In the genomic region with DNA sequence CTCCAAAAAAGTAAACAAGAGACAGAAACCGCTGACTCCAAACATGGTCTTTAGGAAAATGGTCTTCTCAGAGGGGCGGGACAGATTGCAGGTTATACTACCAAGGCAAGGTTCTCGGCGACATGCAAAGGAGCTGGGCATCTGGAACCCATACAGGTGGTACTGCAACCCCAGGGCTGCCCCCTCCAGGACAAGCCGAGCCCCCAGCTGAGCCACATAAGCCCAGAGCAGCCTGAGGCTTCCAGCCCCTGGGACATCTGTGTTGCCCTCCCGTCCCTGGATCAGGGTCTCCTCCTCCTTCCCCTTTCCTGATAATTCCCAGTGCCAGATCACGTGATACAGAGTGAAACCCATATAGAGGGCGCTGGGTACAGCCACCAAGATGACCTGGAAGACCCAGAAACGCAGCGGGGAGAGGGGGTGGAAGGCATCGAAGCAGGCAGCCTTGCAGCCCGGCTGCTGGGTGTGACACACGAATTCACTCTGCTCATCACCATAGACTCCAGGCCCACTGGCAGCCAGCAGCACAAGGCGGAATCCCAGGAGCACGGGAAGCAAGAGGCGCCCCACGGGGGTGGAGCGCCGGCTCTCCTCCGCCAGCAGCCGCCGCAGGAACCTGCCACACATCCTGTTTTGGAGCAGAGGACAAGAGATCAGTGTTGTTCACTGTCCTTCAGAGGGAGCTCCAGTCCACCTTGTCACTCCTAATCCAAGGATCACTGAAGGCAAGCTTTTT, we compare ENCODE assay signal across 1 cellular context.
A peak's percentile ranks its signal among the peaks of the same experiment; 100 is the strongest.
TF ChIP-seq lines count a peak whose summit lies in the region.

A gene with protein sequence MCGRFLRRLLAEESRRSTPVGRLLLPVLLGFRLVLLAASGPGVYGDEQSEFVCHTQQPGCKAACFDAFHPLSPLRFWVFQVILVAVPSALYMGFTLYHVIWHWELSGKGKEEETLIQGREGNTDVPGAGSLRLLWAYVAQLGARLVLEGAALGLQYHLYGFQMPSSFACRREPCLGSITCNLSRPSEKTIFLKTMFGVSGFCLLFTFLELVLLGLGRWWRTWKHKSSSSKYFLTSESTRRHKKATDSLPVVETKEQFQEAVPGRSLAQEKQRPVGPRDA (minus strand): TSS at position 627 of the 736 bp plus-strand sequence. CDS start 0 bp downstream, at position 627.

TF ChIP-seq in HepG2, 621 proteins besides CTCF, POLR2A, EP300 and RAD21 (continued from another document and continues in another):
- TF ChIP-seq, protein P1, sequence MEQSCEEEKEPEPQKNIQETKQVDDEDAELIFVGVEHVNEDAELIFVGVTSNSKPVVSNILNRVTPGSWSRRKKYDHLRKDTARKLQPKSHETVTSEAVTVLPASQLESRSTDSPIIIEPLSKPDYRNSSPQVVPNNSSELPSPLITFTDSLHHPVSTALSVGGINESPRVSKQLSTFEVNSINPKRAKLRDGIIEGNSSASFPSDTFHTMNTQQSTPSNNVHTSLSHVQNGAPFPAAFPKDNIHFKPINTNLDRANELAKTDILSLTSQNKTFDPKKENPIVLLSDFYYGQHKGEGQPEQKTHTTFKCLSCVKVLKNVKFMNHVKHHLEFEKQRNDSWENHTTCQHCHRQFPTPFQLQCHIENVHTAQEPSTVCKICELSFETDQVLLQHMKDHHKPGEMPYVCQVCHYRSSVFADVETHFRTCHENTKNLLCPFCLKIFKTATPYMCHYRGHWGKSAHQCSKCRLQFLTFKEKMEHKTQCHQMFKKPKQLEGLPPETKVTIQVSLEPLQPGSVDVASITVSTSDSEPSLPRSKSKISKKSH (CRISPR knock-in tag; IDR thresholded peaks at IDR 0.05; ENCODE audit: borderline replicate concordance) = no peak
- TF ChIP-seq SPEN (CRISPR knock-in tag; IDR thresholded peaks at IDR 0.05; ENCODE audit: low read depth) (no peak), ZNF780A (CRISPR knock-in tag; IDR thresholded peaks at IDR 0.05) (no peak), KDM2A (CRISPR knock-in tag; IDR thresholded peaks at IDR 0.05; ENCODE audit: borderline replicate concordance, low read depth) (peak; percentile 46), IRF2 (CRISPR knock-in tag; IDR thresholded peaks at IDR 0.05) (0 out of 2 replicates have a peak, but pooled peaks have one; percentile 18), ZNF143 (CRISPR knock-in tag; IDR thresholded peaks at IDR 0.05) (no peak), RELA (CRISPR knock-in tag; IDR thresholded peaks at IDR 0.05) (no peak), MBD4 (IDR thresholded peaks at IDR 0.05; ENCODE audit: borderline replicate concordance, low read length) (no peak), ZNF431 (CRISPR knock-in tag; IDR thresholded peaks at IDR 0.05; ENCODE audit: borderline replicate concordance, low read depth) (no peak), ZNF615 (CRISPR knock-in tag; IDR thresholded peaks at IDR 0.05; ENCODE audit: borderline replicate concordance) (no peak), ZNF556 (CRISPR knock-in tag; IDR thresholded peaks at IDR 0.05; ENCODE audit: borderline replicate concordance) (no peak), ZSCAN29 (CRISPR knock-in tag; conservative IDR thresholded peaks at IDR 0.05) (no peak), PPARG (CRISPR knock-in tag; conservative IDR thresholded peaks at IDR 0.05) (no peak), PITX1 (CRISPR knock-in tag; IDR thresholded peaks at IDR 0.05) (no peak; the same call in 1 of the 2 replicates), TAF1 (CRISPR knock-in tag; IDR thresholded peaks at IDR 0.05) (no peak), FLYWCH1 (CRISPR knock-in tag; IDR thresholded peaks at IDR 0.05) (no peak), ZBTB7B (CRISPR knock-in tag; IDR thresholded peaks at IDR 0.05) (no peak), ZNF768 (CRISPR knock-in tag; IDR thresholded peaks at IDR 0.05) (no peak), ZNF841 (CRISPR knock-in tag; IDR thresholded peaks at IDR 0.05; ENCODE audit: borderline replicate concordance) (no peak), NKX3-1 (CRISPR knock-in tag; IDR thresholded peaks at IDR 0.05) (no peak), RARA (CRISPR knock-in tag; IDR thresholded peaks at IDR 0.05) (no peak), SAP130 (CRISPR knock-in tag; IDR thresholded peaks at IDR 0.05; ENCODE audit: low read depth) (peak; percentile 79), ETV6 (CRISPR knock-in tag; conservative IDR thresholded peaks at IDR 0.05) (no peak), GATA4 (IDR thresholded peaks at IDR 0.05; ENCODE audit: borderline replicate concordance, low read depth) (no peak), SYNCRIP (IDR thresholded peaks at IDR 0.05; ENCODE audit: insufficient read depth, low read depth, low read length) (no peak), DNMT1 (CRISPR knock-in tag; IDR thresholded peaks at IDR 0.05) (no peak)
- TF ChIP-seq, protein P2, sequence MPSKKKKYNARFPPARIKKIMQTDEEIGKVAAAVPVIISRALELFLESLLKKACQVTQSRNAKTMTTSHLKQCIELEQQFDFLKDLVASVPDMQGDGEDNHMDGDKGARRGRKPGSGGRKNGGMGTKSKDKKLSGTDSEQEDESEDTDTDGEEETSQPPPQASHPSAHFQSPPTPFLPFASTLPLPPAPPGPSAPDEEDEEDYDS (CRISPR knock-in tag; IDR thresholded peaks at IDR 0.05) = no peak
- TF ChIP-seq, protein P3, sequence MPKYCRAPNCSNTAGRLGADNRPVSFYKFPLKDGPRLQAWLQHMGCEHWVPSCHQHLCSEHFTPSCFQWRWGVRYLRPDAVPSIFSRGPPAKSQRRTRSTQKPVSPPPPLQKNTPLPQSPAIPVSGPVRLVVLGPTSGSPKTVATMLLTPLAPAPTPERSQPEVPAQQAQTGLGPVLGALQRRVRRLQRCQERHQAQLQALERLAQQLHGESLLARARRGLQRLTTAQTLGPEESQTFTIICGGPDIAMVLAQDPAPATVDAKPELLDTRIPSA (CRISPR knock-in tag; IDR thresholded peaks at IDR 0.05; ENCODE audit: borderline replicate concordance) = no peak
- TF ChIP-seq, protein P4, sequence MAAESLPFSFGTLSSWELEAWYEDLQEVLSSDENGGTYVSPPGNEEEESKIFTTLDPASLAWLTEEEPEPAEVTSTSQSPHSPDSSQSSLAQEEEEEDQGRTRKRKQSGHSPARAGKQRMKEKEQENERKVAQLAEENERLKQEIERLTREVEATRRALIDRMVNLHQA (CRISPR knock-in tag; IDR thresholded peaks at IDR 0.05) = no peak
- TF ChIP-seq, protein P5, sequence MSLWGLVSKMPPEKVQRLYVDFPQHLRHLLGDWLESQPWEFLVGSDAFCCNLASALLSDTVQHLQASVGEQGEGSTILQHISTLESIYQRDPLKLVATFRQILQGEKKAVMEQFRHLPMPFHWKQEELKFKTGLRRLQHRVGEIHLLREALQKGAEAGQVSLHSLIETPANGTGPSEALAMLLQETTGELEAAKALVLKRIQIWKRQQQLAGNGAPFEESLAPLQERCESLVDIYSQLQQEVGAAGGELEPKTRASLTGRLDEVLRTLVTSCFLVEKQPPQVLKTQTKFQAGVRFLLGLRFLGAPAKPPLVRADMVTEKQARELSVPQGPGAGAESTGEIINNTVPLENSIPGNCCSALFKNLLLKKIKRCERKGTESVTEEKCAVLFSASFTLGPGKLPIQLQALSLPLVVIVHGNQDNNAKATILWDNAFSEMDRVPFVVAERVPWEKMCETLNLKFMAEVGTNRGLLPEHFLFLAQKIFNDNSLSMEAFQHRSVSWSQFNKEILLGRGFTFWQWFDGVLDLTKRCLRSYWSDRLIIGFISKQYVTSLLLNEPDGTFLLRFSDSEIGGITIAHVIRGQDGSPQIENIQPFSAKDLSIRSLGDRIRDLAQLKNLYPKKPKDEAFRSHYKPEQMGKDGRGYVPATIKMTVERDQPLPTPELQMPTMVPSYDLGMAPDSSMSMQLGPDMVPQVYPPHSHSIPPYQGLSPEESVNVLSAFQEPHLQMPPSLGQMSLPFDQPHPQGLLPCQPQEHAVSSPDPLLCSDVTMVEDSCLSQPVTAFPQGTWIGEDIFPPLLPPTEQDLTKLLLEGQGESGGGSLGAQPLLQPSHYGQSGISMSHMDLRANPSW (CRISPR knock-in tag; IDR thresholded peaks at IDR 0.05; ENCODE audit: borderline replicate concordance) = no peak
- TF ChIP-seq, protein P6, sequence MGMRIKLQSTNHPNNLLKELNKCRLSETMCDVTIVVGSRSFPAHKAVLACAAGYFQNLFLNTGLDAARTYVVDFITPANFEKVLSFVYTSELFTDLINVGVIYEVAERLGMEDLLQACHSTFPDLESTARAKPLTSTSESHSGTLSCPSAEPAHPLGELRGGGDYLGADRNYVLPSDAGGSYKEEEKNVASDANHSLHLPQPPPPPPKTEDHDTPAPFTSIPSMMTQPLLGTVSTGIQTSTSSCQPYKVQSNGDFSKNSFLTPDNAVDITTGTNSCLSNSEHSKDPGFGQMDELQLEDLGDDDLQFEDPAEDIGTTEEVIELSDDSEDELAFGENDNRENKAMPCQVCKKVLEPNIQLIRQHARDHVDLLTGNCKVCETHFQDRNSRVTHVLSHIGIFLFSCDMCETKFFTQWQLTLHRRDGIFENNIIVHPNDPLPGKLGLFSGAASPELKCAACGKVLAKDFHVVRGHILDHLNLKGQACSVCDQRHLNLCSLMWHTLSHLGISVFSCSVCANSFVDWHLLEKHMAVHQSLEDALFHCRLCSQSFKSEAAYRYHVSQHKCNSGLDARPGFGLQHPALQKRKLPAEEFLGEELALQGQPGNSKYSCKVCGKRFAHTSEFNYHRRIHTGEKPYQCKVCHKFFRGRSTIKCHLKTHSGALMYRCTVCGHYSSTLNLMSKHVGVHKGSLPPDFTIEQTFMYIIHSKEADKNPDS (CRISPR knock-in tag; IDR thresholded peaks at IDR 0.05) = no peak
- TF ChIP-seq, protein P7, sequence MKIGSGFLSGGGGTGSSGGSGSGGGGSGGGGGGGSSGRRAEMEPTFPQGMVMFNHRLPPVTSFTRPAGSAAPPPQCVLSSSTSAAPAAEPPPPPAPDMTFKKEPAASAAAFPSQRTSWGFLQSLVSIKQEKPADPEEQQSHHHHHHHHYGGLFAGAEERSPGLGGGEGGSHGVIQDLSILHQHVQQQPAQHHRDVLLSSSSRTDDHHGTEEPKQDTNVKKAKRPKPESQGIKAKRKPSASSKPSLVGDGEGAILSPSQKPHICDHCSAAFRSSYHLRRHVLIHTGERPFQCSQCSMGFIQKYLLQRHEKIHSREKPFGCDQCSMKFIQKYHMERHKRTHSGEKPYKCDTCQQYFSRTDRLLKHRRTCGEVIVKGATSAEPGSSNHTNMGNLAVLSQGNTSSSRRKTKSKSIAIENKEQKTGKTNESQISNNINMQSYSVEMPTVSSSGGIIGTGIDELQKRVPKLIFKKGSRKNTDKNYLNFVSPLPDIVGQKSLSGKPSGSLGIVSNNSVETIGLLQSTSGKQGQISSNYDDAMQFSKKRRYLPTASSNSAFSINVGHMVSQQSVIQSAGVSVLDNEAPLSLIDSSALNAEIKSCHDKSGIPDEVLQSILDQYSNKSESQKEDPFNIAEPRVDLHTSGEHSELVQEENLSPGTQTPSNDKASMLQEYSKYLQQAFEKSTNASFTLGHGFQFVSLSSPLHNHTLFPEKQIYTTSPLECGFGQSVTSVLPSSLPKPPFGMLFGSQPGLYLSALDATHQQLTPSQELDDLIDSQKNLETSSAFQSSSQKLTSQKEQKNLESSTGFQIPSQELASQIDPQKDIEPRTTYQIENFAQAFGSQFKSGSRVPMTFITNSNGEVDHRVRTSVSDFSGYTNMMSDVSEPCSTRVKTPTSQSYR (CRISPR knock-in tag; IDR thresholded peaks at IDR 0.05; ENCODE audit: borderline replicate concordance) = no peak
- TF ChIP-seq, protein P8, sequence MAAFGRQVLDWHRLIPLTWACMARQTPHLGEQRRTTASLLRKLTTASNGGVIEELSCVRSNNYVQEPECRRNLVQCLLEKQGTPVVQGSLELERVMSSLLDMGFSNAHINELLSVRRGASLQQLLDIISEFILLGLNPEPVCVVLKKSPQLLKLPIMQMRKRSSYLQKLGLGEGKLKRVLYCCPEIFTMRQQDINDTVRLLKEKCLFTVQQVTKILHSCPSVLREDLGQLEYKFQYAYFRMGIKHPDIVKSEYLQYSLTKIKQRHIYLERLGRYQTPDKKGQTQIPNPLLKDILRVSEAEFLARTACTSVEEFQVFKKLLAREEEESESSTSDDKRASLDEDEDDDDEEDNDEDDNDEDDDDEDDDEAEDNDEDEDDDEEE (CRISPR knock-in tag; IDR thresholded peaks at IDR 0.05) = no peak
- TF ChIP-seq, protein P9, sequence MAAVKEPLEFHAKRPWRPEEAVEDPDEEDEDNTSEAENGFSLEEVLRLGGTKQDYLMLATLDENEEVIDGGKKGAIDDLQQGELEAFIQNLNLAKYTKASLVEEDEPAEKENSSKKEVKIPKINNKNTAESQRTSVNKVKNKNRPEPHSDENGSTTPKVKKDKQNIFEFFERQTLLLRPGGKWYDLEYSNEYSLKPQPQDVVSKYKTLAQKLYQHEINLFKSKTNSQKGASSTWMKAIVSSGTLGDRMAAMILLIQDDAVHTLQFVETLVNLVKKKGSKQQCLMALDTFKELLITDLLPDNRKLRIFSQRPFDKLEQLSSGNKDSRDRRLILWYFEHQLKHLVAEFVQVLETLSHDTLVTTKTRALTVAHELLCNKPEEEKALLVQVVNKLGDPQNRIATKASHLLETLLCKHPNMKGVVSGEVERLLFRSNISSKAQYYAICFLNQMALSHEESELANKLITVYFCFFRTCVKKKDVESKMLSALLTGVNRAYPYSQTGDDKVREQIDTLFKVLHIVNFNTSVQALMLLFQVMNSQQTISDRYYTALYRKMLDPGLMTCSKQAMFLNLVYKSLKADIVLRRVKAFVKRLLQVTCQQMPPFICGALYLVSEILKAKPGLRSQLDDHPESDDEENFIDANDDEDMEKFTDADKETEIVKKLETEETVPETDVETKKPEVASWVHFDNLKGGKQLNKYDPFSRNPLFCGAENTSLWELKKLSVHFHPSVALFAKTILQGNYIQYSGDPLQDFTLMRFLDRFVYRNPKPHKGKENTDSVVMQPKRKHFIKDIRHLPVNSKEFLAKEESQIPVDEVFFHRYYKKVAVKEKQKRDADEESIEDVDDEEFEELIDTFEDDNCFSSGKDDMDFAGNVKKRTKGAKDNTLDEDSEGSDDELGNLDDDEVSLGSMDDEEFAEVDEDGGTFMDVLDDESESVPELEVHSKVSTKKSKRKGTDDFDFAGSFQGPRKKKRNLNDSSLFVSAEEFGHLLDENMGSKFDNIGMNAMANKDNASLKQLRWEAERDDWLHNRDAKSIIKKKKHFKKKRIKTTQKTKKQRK (IDR thresholded peaks at IDR 0.05; ENCODE audit: low read length) = no peak
- TF ChIP-seq, protein P10, sequence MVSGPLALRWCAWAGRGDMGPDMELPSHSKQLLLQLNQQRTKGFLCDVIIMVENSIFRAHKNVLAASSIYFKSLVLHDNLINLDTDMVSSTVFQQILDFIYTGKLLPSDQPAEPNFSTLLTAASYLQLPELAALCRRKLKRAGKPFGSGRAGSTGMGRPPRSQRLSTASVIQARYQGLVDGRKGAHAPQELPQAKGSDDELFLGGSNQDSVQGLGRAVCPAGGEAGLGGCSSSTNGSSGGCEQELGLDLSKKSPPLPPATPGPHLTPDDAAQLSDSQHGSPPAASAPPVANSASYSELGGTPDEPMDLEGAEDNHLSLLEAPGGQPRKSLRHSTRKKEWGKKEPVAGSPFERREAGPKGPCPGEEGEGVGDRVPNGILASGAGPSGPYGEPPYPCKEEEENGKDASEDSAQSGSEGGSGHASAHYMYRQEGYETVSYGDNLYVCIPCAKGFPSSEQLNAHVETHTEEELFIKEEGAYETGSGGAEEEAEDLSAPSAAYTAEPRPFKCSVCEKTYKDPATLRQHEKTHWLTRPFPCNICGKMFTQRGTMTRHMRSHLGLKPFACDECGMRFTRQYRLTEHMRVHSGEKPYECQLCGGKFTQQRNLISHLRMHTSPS (CRISPR knock-in tag; IDR thresholded peaks at IDR 0.05; ENCODE audit: low read depth) = peak; percentile 26; the same call in 1 of the 2 replicates
- TF ChIP-seq, protein P11, sequence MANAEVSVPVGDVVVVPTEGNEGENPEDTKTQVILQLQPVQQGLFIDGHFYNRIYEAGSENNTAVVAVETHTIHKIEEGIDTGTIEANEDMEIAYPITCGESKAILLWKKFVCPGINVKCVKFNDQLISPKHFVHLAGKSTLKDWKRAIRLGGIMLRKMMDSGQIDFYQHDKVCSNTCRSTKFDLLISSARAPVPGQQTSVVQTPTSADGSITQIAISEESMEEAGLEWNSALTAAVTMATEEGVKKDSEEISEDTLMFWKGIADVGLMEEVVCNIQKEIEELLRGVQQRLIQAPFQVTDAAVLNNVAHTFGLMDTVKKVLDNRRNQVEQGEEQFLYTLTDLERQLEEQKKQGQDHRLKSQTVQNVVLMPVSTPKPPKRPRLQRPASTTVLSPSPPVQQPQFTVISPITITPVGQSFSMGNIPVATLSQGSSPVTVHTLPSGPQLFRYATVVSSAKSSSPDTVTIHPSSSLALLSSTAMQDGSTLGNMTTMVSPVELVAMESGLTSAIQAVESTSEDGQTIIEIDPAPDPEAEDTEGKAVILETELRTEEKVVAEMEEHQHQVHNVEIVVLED (CRISPR knock-in tag; IDR thresholded peaks at IDR 0.05; ENCODE audit: borderline replicate concordance) = no peak
